ENCODE assay signal across 23 cellular contexts in genomic region chr3:54761661-54762060, GRCh38.
"Had no signal": no experiment of that assay in that cellular context is flagged by ENCODE, and none has a peak within 500 bp of the region (broad histone marks: within the 10 kb centered on the region; RNA-seq: fewer than 3 reads in every experiment).

No MANE protein-coding gene starts in this region.

- DNase-seq: activated CD4-positive, alpha-beta memory T cell treated with anti-CD3 and anti-CD28 coated beads for 36 hours; activated CD4-positive, alpha-beta T cell treated with anti-CD3 and anti-CD28 coated beads for 36 hours; activated CD4-positive, alpha-beta T cell treated with anti-CD3 and anti-CD28 coated beads, Interleukin-2, amount 10 ng/mL, durations not matched to agents 24 days and 14 days; activated CD4-positive, CD25-positive, alpha-beta regulatory T cell; activated CD4-positive, CD25-positive, alpha-beta regulatory T cell treated with anti-CD3 and anti-CD28 coated beads, Interleukin-2, amount 50 U/mL, for 72 hours; activated CD8-positive, alpha-beta memory T cell treated with anti-CD3 and anti-CD28 coated beads, Interleukin-2, amount 10 ng/mL, durations not matched to agents 7 days and 5 days; activated CD8-positive, alpha-beta memory T cell treated with anti-CD3 and anti-CD28 coated beads, Interleukin-2, amount 50 U/mL, for 4 hours; activated CD8-positive, alpha-beta T cell treated with anti-CD3 and anti-CD28 coated beads, Interleukin-2, amount 10 ng/mL, durations not matched to agents 7 days and 5 days; activated effector memory CD4-positive, alpha-beta T cell treated with anti-CD3 and anti-CD28 coated beads, Interleukin-2, amount 50 U/mL, for 16 hours; activated naive CD4-positive, alpha-beta T cell treated with anti-CD3 and anti-CD28 coated beads for 36 hours; activated naive CD8-positive, alpha-beta T cell treated with anti-CD3 and anti-CD28 coated beads for 36 hours; activated T-cell treated with anti-CD3 and anti-CD28 coated beads, Interleukin-2, amount 50 U/mL, for 1 hour; activated T-cell treated with anti-CD3 and anti-CD28 coated beads, Interleukin-2, amount 50 U/mL, for 48 hours; amniotic stem cell; anterior cingulate cortex; brain microvascular endothelial cell; dorsolateral prefrontal cortex; effector memory CD4-positive, alpha-beta T cell; endodermal cell; head of caudate nucleus; T-helper 2 cell had no signal

- ATAC-seq: activated CD4-positive, alpha-beta T cell treated with anti-CD3 and anti-CD28 coated beads for 36 hours; activated CD8-positive, alpha-beta memory T cell treated with anti-CD3 and anti-CD28 coated beads, Interleukin-2, amount 10 ng/mL, durations not matched to agents 7 days and 5 days; activated CD8-positive, alpha-beta T cell treated with anti-CD3 and anti-CD28 coated beads, Interleukin-2, amount 10 ng/mL, durations not matched to agents 7 days and 5 days; esophagus mucosa had no signal

- H3K36me3 ChIP-seq: brain microvascular endothelial cell had no signal

- H3K4me3 ChIP-seq: coronary artery, dorsolateral prefrontal cortex had no signal

- H3K27me3 ChIP-seq: brain microvascular endothelial cell, dorsolateral prefrontal cortex had no signal

- H3K27ac ChIP-seq: brain microvascular endothelial cell, coronary artery, dorsolateral prefrontal cortex had no signal
